In the genomic region with DNA sequence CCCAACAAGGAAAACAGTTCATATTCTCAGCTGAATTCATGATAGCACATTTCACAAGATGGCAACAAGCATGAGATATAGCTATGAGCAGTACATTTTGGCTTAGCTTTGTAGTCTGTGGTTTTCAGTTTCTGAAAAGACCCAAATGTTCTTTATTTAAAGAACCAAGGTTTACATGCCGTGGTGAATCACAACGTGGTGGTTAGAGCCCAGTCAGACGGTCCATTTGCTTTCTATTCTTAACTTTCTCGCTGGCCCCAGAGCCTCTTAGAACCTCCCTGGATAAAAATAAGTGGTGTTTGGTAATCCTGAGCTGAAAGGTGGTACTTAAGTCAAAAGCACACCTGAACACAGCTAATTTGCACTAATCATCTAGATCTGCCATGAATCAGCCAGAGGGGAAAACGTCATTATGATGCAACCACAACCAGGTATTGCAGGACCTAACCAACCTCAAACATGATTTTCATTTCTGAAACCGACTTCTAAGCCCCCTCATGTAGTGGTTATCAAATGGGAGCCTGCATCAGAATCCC, we compare ENCODE assay signal across 8 cellular contexts. TPM values are rescaled to one million over a fixed set of nuclear protein-coding genes. Genes with fewer than 3 reads are reported as not detected.
DNase-seq lines count a peak whose midpoint lies in the region; ATAC-seq and TF ChIP-seq lines count a peak whose summit lies in the region.

No MANE protein-coding gene starts in this region.

- H3K27ac Mint-ChIP-seq in T-helper 1 cell treated with Interleukin-12 subunit alpha and Interleukin-12 subunit beta and Interleukin-4 antibody, amounts not matched to agents 30 μg/mL and 1 μg/mL, for 36 hours = peak overlapping the region; percentile 80

- H3K9me3 ChIP-seq in body of pancreas (no peaks in the 10 kb centered on the region), A673 (ENCODE audit: low read depth, low read length, poor library complexity, severe bottlenecking) (no peaks in the 10 kb centered on the region)
- no peaks in the 10 kb centered on the region for H3K9me3 ChIP-seq in effector memory CD4-positive, alpha-beta T cell (ENCODE audit: control insufficient read depth, low read length)

- TF ChIP-seq CTCF in body of pancreas (IDR thresholded peaks at IDR 0.05) (no peak), A673 (conservative IDR thresholded peaks at IDR 0.05; ENCODE audit: low read depth, low read length) (no peak)

- no peak overlapping the region for H3K4me3 ChIP-seq in body of pancreas
- H3K4me3 ChIP-seq in effector memory CD4-positive, alpha-beta T cell (ENCODE audit: insufficient read depth, low read depth, low read length, poor library complexity, severe bottlenecking) = no peak overlapping the region
- H3K4me3 ChIP-seq in A673 (ENCODE audit: low read depth, low read length, poor library complexity, severe bottlenecking) = no peak overlapping the region

- no peaks in the 10 kb centered on the region for H3K27me3 ChIP-seq in body of pancreas
- H3K27me3 ChIP-seq in effector memory CD4-positive, alpha-beta T cell (replicated peaks; ENCODE audit: control insufficient read depth, insufficient read depth, low read length, poor library complexity, severe bottlenecking) = no peaks in the 10 kb centered on the region
- H3K27me3 ChIP-seq in A673 (replicated peaks; ENCODE audit: insufficient read depth, low read depth, low read length, poor library complexity) = no peaks in the 10 kb centered on the region

- BruUV-seq in A673 (replicated peaks; lab: Mats Ljungman, UMichigan) = no TSS peak

- peak overlapping the region; percentile 32 for H3K4me3 Mint-ChIP-seq in T-helper 1 cell treated with Interleukin-12 subunit alpha and Interleukin-12 subunit beta and Interleukin-4 antibody, amounts not matched to agents 30 μg/mL and 1 μg/mL, for 36 hours

- WGBS in body of pancreas, 2 donors = 56 to 67% methylated on average over 6 of the region's 6 CpGs

- POLR2A ChIA-PET in A673 (lab: Charles Lee; ENCODE audit: low non-redundant PET) = no interaction called here

- H3K9me3 Mint-ChIP-seq in T-helper 1 cell treated with Interleukin-12 subunit alpha and Interleukin-12 subunit beta and Interleukin-4 antibody, amounts not matched to agents 30 μg/mL and 1 μg/mL, for 36 hours = peaks cover 17% of the 10 kb centered on the region

- ATAC-seq in GM18502 (IDR thresholded peaks at IDR 0.05; ENCODE audit: poor library complexity, unreplicated experiment) (peak; percentile 77), HG02870 (IDR thresholded peaks at IDR 0.05; ENCODE audit: unreplicated experiment) (peak; percentile 84), body of pancreas (no peak), GM18858 (IDR thresholded peaks at IDR 0.05; ENCODE audit: unreplicated experiment) (no peak)

- H3K27ac ChIP-seq in body of pancreas = no peak overlapping the region
- no peak overlapping the region for H3K27ac ChIP-seq in effector memory CD4-positive, alpha-beta T cell (ENCODE audit: insufficient read depth, low read length, poor library complexity, severe bottlenecking)
- H3K27ac ChIP-seq in A673 (ENCODE audit: low read depth, low read length, poor library complexity, severe bottlenecking) = no peak overlapping the region

- H3K4me1 ChIP-seq in body of pancreas = no peaks in the 10 kb centered on the region
- no peaks in the 10 kb centered on the region for H3K4me1 ChIP-seq in effector memory CD4-positive, alpha-beta T cell (ENCODE audit: control insufficient read depth, insufficient read depth, low read length, poor library complexity, severe bottlenecking)
- H3K4me1 ChIP-seq in A673 (ENCODE audit: insufficient read depth, low read length, poor library complexity, severe bottlenecking) = no peaks in the 10 kb centered on the region

- no peaks in the 10 kb centered on the region for H3K27me3 Mint-ChIP-seq in T-helper 1 cell treated with Interleukin-12 subunit alpha and Interleukin-12 subunit beta and Interleukin-4 antibody, amounts not matched to agents 30 μg/mL and 1 μg/mL, for 36 hours (ENCODE audit: low read depth)

- intact Hi-C loops in body of pancreas (cut with DNase I) = no loop called here
- intact Hi-C loops in A673 (cut with micrococcal nuclease; ENCODE audit: unreplicated experiment) = no loop called here

- CTCF ChIA-PET in A673 (lab: Charles Lee) = no interaction called here

- H3K36me3 ChIP-seq in body of pancreas (replicated peaks in 1 of 2; ENCODE audit: insufficient read depth in 1 of 2, low read depth in 2 of 2) = no peaks in the 10 kb centered on the region
- H3K36me3 ChIP-seq in effector memory CD4-positive, alpha-beta T cell (ENCODE audit: control insufficient read depth, insufficient read depth, low read length) = no peaks in the 10 kb centered on the region
- H3K36me3 ChIP-seq in A673 (ENCODE audit: insufficient read depth, low read length, poor library complexity, severe bottlenecking) = no peaks in the 10 kb centered on the region

- DNase-seq in iris pigment epithelial cell (ENCODE audit: low read depth) (peak; percentile 94), body of pancreas (no peak), A673 (ENCODE audit: low spot score) (no peak)
- DNase-seq in effector memory CD4-positive, alpha-beta T cell = no peak

- H3K36me3 Mint-ChIP-seq in T-helper 1 cell treated with Interleukin-12 subunit alpha and Interleukin-12 subunit beta and Interleukin-4 antibody, amounts not matched to agents 30 μg/mL and 1 μg/mL, for 36 hours (ENCODE audit: low read depth) = peaks cover 13% of the 10 kb centered on the region

- no peak for TF ChIP-seq POLR2A in body of pancreas (IDR thresholded peaks at IDR 0.05)

- peaks cover 28% of the 10 kb centered on the region for H3K4me1 Mint-ChIP-seq in T-helper 1 cell treated with Interleukin-12 subunit alpha and Interleukin-12 subunit beta and Interleukin-4 antibody, amounts not matched to agents 30 μg/mL and 1 μg/mL, for 36 hours (ENCODE audit: low read depth)

RNA-seq across cellular contexts. Expression of a gene that starts 18.6 kb away (rescaled TPM):
- 10 to 100 TPM; 31.9 to 32.6 TPM for total RNA-seq in body of pancreas
- total RNA-seq in A673 (2021) = 83.8 and 90.4 TPM in 2 replicates

Comparison
In these comparisons a context has a peak if more than half of its experiments do, and no peak if none do; other contexts are left out.
1. ATAC-seq: peak in GM18502 (single experiment) and HG02870 (single experiment); none in body of pancreas (single experiment) and GM18858 (single experiment).